Comparison of ENCODE assay signal across 8 cellular contexts in the genomic region with DNA sequence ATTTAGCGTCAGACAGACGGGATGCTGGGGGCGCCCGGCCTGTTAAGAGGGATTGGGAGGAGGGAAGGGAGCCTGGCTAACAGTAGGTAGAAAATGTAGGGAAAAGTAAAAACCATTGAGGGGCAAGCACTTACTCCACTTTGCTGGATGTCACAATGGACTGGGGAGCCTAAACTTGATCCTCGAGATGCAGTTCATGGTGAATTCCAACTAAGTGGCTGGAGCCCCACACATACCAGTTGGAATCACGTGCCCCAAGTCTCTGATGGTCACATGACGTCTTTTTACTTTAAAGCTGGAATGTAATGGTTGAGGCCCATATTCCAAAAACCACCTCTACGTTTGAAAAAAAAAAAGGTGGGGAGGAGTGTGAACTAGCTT. TPM values are rescaled to one million over a fixed set of nuclear protein-coding genes. Genes with fewer than 3 reads are reported as not detected.
DNase-seq lines count a peak whose midpoint lies in the region; ATAC-seq and TF ChIP-seq lines count a peak whose summit lies in the region.

No MANE protein-coding gene starts in this region.

- peaks cover 0 to 2% (median 0%) of the 10 kb centered on the region in 5 experiments for H3K9me3 Mint-ChIP-seq in brain
- H3K9me3 Mint-ChIP-seq in activated T-cell treated with anti-CD3 and anti-CD28 coated beads, Interleukin-2, amount 50 U/mL, for 72 hours = no peaks in the 10 kb centered on the region

- peaks cover 49% of the 10 kb centered on the region for H3K4me1 Mint-ChIP-seq in brain
- peaks cover 16% of the 10 kb centered on the region for H3K4me1 Mint-ChIP-seq in activated T-cell treated with anti-CD3 and anti-CD28 coated beads, Interleukin-2, amount 50 U/mL, for 72 hours (ENCODE audit: low read depth)

- peak overlapping the region in 4 of 5 experiments; percentile 95 to 98 (median 97) for H3K27ac Mint-ChIP-seq in brain
- H3K27ac Mint-ChIP-seq in activated T-cell treated with anti-CD3 and anti-CD28 coated beads, Interleukin-2, amount 50 U/mL, for 72 hours = no peak overlapping the region

- H3K27me3 Mint-ChIP-seq in brain = peaks cover 18% of the 10 kb centered on the region
- H3K27me3 Mint-ChIP-seq in activated T-cell treated with anti-CD3 and anti-CD28 coated beads, Interleukin-2, amount 50 U/mL, for 72 hours (ENCODE audit: low read depth) = peaks cover 71% of the 10 kb centered on the region

- H3K4me3 Mint-ChIP-seq in brain = peak overlapping the region; percentile 90 to 97 (median 95)
- H3K4me3 Mint-ChIP-seq in activated T-cell treated with anti-CD3 and anti-CD28 coated beads, Interleukin-2, amount 50 U/mL, for 72 hours = no peak overlapping the region

- no peak for ATAC-seq in activated T-cell treated with anti-CD3 and anti-CD28 coated beads, Interleukin-2, amount 50 U/mL, for 72 hours (replicated peaks in 1 of 2)
- no peak for ATAC-seq in stimulated activated naive CD8-positive, alpha-beta T cell treated with anti-CD3 and anti-CD28 coated beads, Interleukin-15, Interleukin-2, amounts not matched to agents 100 U/mL and 50 U/mL, for 24 hours

- H3K36me3 Mint-ChIP-seq in brain = peaks cover 3% of the 10 kb centered on the region
- H3K36me3 Mint-ChIP-seq in activated T-cell treated with anti-CD3 and anti-CD28 coated beads, Interleukin-2, amount 50 U/mL, for 72 hours (ENCODE audit: insufficient read depth in 2 of 2) = no peaks in the 10 kb centered on the region

- TF ChIP-seq CTCF in brain (conservative IDR thresholded peaks at IDR 0.05) = no peak

- H3K27ac ChIP-seq in substantia nigra (ENCODE audit: low read depth, low read length, poor library complexity, severe bottlenecking) = peak overlapping the region; percentile 77

- DNase-seq in HT1080 (ENCODE audit: low read depth) (peak; percentile 29), inferior parietal cortex (ENCODE audit: extremely low spot score) (peak; percentile 32), substantia nigra (lab: John Stamatoyannopoulos, UW) (peak in 11 of 49 donors; percentile 0 to 31 (median 15)), foreskin melanocyte (no peak), NAMALWA (ENCODE audit: low spot score) (no peak)
- DNase-seq in activated T-cell treated with anti-CD3 and anti-CD28 coated beads, Interleukin-2, amount 50 U/mL, for 72 hours = no peak
- no peak for DNase-seq in stimulated activated naive CD8-positive, alpha-beta T cell treated with anti-CD3 and anti-CD28 coated beads, Interleukin-15, Interleukin-2, amounts not matched to agents 100 U/mL and 50 U/mL, for 24 hours

RNA-seq across cellular contexts. Expression of a gene that starts 1.5 kb away (rescaled TPM):
- 110 and 121 TPM in 2 replicates for total RNA-seq in HT1080 (2014; rRNA removed; shearing (Covaris generic))
- 161 and 188 TPM in 2 replicates for polyA plus RNA-seq in HT1080 (2015; cell fraction: cytosol; rRNA removed)
- polyA plus RNA-seq in HT1080 (2015; cell fraction: nucleus; rRNA removed) = 265 and 308 TPM in 2 replicates
- polyA plus RNA-seq in brain (ENCODE audit: insufficient read depth, low read depth, low replicate concordance) = 18.0 TPM
- total RNA-seq in activated T-cell treated with anti-CD3 and anti-CD28 coated beads, Interleukin-2, amount 50 U/mL, for 72 hours = 1 to 10 TPM in 1 of 2 donors, under 1 TPM in 1; 0.99 to 1.3 TPM

Comparison
In these comparisons a context has a peak if more than half of its experiments do, and no peak if none do; other contexts are left out.
1. DNase-seq: peak in HT1080 (single experiment) and inferior parietal cortex (single experiment); none in foreskin melanocyte (single experiment), activated T-cell treated with anti-CD3 and anti-CD28 coated beads, Interleukin-2, amount 50 U/mL, for 72 hours (0 of 2), stimulated activated naive CD8-positive, alpha-beta T cell treated with anti-CD3 and anti-CD28 coated beads, Interleukin-15, Interleukin-2, amounts not matched to agents 100 U/mL and 50 U/mL, for 24 hours (single experiment) and NAMALWA (single experiment).
2. H3K4me3 Mint-ChIP-seq: peak in brain (5 of 5); none in activated T-cell treated with anti-CD3 and anti-CD28 coated beads, Interleukin-2, amount 50 U/mL, for 72 hours (0 of 2).
3. RNA of a gene that starts 1.5 kb away (total RNA-seq): 110 to 121 TPM in HT1080; 0.99 to 1.3 TPM in activated T-cell treated with anti-CD3 and anti-CD28 coated beads, Interleukin-2, amount 50 U/mL, for 72 hours; every median in the first group is over 10 times any median in the second.